Comparison of ENCODE assay signal across 13 cellular contexts in the genomic region with DNA sequence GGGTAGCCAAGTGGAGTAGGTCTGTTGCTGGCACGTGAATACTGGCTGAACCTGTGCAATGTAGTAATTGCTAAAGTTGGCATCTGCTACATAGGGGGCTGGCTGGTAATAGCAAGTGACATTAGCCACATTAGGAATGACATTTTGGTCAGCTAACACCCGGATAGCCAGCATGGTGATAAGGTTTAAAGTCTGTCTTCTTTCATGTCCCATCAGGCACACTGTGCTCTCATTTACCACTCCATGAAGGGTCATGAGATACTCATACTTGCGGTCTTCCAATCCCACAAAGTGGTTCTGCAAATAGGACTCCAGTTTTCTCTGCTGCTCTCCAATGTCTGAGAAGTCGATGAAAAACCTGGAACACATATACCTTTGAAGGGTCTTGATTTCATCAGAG. TPM values are rescaled to one million over a fixed set of nuclear protein-coding genes. Genes with fewer than 3 reads are reported as not detected.
DNase-seq lines count a peak whose midpoint lies in the region; ATAC-seq, FAIRE-seq and TF ChIP-seq lines count a peak whose summit lies in the region.
"Had no signal": no experiment of that assay in that cellular context is flagged by ENCODE, and none has a peak within 500 bp of the region (broad histone marks: within the 10 kb centered on the region; RNA-seq: fewer than 3 reads in every experiment).

No MANE protein-coding gene starts in this region.

- H3K9ac ChIP-seq in astrocyte (ENCODE audit: low read length) = peak overlapping the region; percentile 92

- H3K36me3 Mint-ChIP-seq in IgD-negative memory B cell = no peaks in the 10 kb centered on the region
- H3K36me3 Mint-ChIP-seq in astrocyte (ENCODE audit: low read depth, unreplicated experiment) = peaks cover 24% of the 10 kb centered on the region

- H3K4me2 ChIP-seq in astrocyte (ENCODE audit: low read length) = peak overlapping the region; percentile 98

- DNase-seq in astrocyte (ENCODE audit: low read depth) (no peak), right lobe of liver (no peak), superior temporal gyrus (ENCODE audit: extremely low spot score) (peak; percentile 13), mesenteric fat pad (ENCODE audit: low spot score) (no peak), NCI-H524 (lab: John Stamatoyannopoulos, UW) (no peak), UCSD-AML1 (lab: John Stamatoyannopoulos, UW; ENCODE audit: unreplicated experiment) (no peak)
- DNase-seq: activated CD4-positive, alpha-beta T cell treated with anti-CD3 and anti-CD28 coated beads for 4 hours; NCI-H2107; stimulated activated naive CD4-positive, alpha-beta T cell treated with Interleukin-2 at 50 U/mL for 16 hours had no signal

- 30% methylated on average over 4 of the region's 4 CpGs for WGBS in right lobe of liver (ENCODE audit: insufficient coverage, low coverage, low lambda C conversion rate, missing lambda C conversion rate)

- no peaks in the 10 kb centered on the region for H3K9me3 ChIP-seq in astrocyte (ENCODE audit: insufficient read depth, low read depth, low read length)
- no peaks in the 10 kb centered on the region for H3K9me3 ChIP-seq in right lobe of liver

- peaks cover 0 to 2% (median 0%) of the 10 kb centered on the region in 3 donors for H3K9me3 Mint-ChIP-seq in IgD-negative memory B cell
- no peaks in the 10 kb centered on the region for H3K9me3 Mint-ChIP-seq in astrocyte (ENCODE audit: unreplicated experiment)
- H3K9me3 Mint-ChIP-seq: memory B cell had no signal

- H3K27ac ChIP-seq in astrocyte (ENCODE audit: low read depth, low read length) = no peak overlapping the region
- H3K27ac ChIP-seq in right lobe of liver = peak overlapping the region; percentile 97 to 100 (median 99)

- H2AFZ ChIP-seq in astrocyte (ENCODE audit: low read depth, low read length) = no peak overlapping the region

- H4K20me1 ChIP-seq in astrocyte (ENCODE audit: insufficient read depth, low read length) = peaks cover 37% of the 10 kb centered on the region

- ATAC-seq in right lobe of liver (no peak), GM18502 (IDR thresholded peaks at IDR 0.05; ENCODE audit: poor library complexity, unreplicated experiment) (no peak)

- no peak for FAIRE-seq in astrocyte (lab: Jason Lieb, UNC)
- FAIRE-seq: GM18507 had no signal

- H3K4me1 Mint-ChIP-seq in IgD-negative memory B cell (peaks cover 19 to 39% (median 35%) of the 10 kb centered on the region in 3 donors), astrocyte (ENCODE audit: low read depth, unreplicated experiment) (peaks cover 10% of the 10 kb centered on the region)

- H3K4me3 Mint-ChIP-seq in IgD-negative memory B cell = peak overlapping the region in 3 of 4 donors; percentile 21 to 99 (median 98)
- peak overlapping the region; percentile 97 for H3K4me3 Mint-ChIP-seq in astrocyte (ENCODE audit: unreplicated experiment)

- H3K36me3 ChIP-seq in astrocyte (ENCODE audit: insufficient read depth, low read length) (peaks cover 4% of the 10 kb centered on the region), right lobe of liver (peaks cover 0 to 3% (median 0%) of the 10 kb centered on the region in 4 donors)

- TF ChIP-seq CTCF in astrocyte (IDR thresholded peaks at IDR 0.05; ENCODE audit: insufficient read depth, low read depth, low read length) = no peak
- no peak for TF ChIP-seq CTCF in right lobe of liver (IDR thresholded peaks at IDR 0.05)

- peak overlapping the region; percentile 89 for H3K4me3 ChIP-seq in astrocyte (ENCODE audit: insufficient read depth, low read depth, low read length)
- H3K4me3 ChIP-seq in right lobe of liver = peak overlapping the region; percentile 72 to 79 (median 76)

- H3K27ac Mint-ChIP-seq in IgD-negative memory B cell (peak overlapping the region in 1 of 3 donors; percentile 97), astrocyte (ENCODE audit: unreplicated experiment) (peak overlapping the region; percentile 28)

- intact Hi-C loops in right lobe of liver (cut with DNase I) = no loop called here

- peaks cover 44% of the 10 kb centered on the region for H3K79me2 ChIP-seq in astrocyte (ENCODE audit: insufficient read depth, low read length)

- TF ChIP-seq POLR2A in right lobe of liver (IDR thresholded peaks at IDR 0.05) = no peak

- H3K27me3 ChIP-seq in astrocyte (ENCODE audit: insufficient read depth, low read length) (no peaks in the 10 kb centered on the region), right lobe of liver (no peaks in the 10 kb centered on the region)

- H3K27me3 Mint-ChIP-seq in IgD-negative memory B cell = peaks cover 14% of the 10 kb centered on the region
- no peaks in the 10 kb centered on the region for H3K27me3 Mint-ChIP-seq in astrocyte (ENCODE audit: low read depth, unreplicated experiment)

- H3K4me1 ChIP-seq in astrocyte (ENCODE audit: insufficient read depth, low read length) (peaks cover 15% of the 10 kb centered on the region), right lobe of liver (peaks cover 0 to 26% (median 10%) of the 10 kb centered on the region in 4 donors)

RNA-seq across cellular contexts. Expression of a gene that starts 2.8 kb away (rescaled TPM):
- polyA plus RNA-seq in IgD-negative memory B cell = 4.2 TPM
- total RNA-seq in astrocyte = 17.8 and 19.7 TPM in 2 replicates
- total RNA-seq in right lobe of liver = 10 to 100 TPM in 2 of 6 experiments, 1 to 10 TPM in 4; 7.7 to 16.9 (median 9.1) TPM
- 15.2 TPM for total RNA-seq in mesenteric fat pad
